ENCODE assay signal across 8 cellular contexts in genomic region chr6:79777713-79778579, GRCh38.
A peak's percentile ranks its signal among the peaks of the same experiment; 100 is the strongest.
DNase-seq lines count a peak whose midpoint lies in the region; ATAC-seq and TF ChIP-seq lines count a peak whose summit lies in the region.

No MANE protein-coding gene starts in this region.

- peaks cover 6% of the 10 kb centered on the region for H3K4me1 ChIP-seq in BE2C

- TF ChIP-seq POLR2A in GM19099 (IDR thresholded peaks at IDR 0.05; ENCODE audit: extremely low read depth, insufficient read length, low read depth): peak; percentile 28

- TF ChIP-seq CTCF in BE2C (IDR thresholded peaks at IDR 0.05; ENCODE audit: low read depth, low read length): peak; percentile 92
- peak; percentile 94 for TF ChIP-seq CTCF in epithelial cell of esophagus (IDR thresholded peaks at IDR 0.05; ENCODE audit: insufficient read depth, low read depth, low read length, missing control alignments)

- H3K4me3 ChIP-seq in BE2C (ENCODE audit: low read depth, low read length) (peak overlapping the region; percentile 53), epithelial cell of esophagus (ENCODE audit: low read length) (peak overlapping the region; percentile 21)

- ATAC-seq in HG03342 (IDR thresholded peaks at IDR 0.05; ENCODE audit: unreplicated experiment): peak; percentile 92

- peak; percentile 84 for DNase-seq in BE2C
- peak; percentile 50 for DNase-seq in NOMO-1 treated with dmso at 0.1 percent for 144 hours (lab: John Stamatoyannopoulos, UW; ENCODE audit: unreplicated experiment)
- peak; percentile 98 for DNase-seq in activated CD8-positive, alpha-beta memory T cell treated with anti-CD3 and anti-CD28 coated beads, Interleukin-2, amount 50 U/mL, for 48 hours
- DNase-seq in epithelial cell of esophagus (ENCODE audit: low read depth): peak; percentile 74
- DNase-seq in mucosa of gallbladder (ENCODE audit: low spot score): peak; percentile 74
- DNase-seq in stimulated activated CD8-positive, alpha-beta memory T cell treated with anti-CD3 and anti-CD28 coated beads, Interleukin-2, amount 100 ng/mL, for 48 hours (ENCODE audit: low read depth in 2 of 2): peak; percentile 80 to 86

- H3K27me3 ChIP-seq in BE2C: no peaks in the 10 kb centered on the region

- H3K36me3 ChIP-seq in BE2C: no peaks in the 10 kb centered on the region

- H3K9me3 ChIP-seq in BE2C: no peaks in the 10 kb centered on the region

Comparison
In these comparisons a context has a peak if more than half of its experiments do, and no peak if none do; other contexts are left out.
1. Peak in every context shown above with its lines: DNase-seq, ATAC-seq and H3K4me3 ChIP-seq.